ENCODE assay signal across 28 cellular contexts in the genomic region with DNA sequence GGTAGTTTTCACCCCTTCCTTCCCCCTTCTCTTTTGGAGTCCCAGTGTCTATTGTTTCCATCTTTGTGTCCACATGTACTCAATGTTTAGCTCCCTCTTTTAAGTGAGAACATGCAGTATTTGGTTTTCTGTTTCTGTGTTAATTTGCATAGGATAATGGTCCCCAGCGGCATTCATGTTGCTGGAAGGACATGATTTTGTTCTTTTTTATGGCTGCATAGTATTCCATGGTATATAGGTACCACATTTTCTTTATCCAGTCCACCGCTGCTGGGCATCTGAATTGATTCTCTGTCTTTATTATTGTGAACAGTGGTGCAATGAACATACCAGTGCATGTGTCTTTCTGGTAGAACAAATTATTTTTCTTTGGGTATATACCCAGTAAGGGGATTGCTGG.
"Had no signal": no experiment of that assay in that cellular context is flagged by ENCODE, and none has a peak within 500 bp of the region (broad histone marks: within the 10 kb centered on the region; RNA-seq: fewer than 3 reads in every experiment).

No MANE protein-coding gene starts in this region.

- H3K4me3 ChIP-seq: colonic mucosa, coronary artery, dorsolateral prefrontal cortex, esophagus muscularis mucosa, esophagus squamous epithelium, gastrocnemius medialis, gastroesophageal sphincter, heart left ventricle, heart right ventricle, hepatocyte had no signal

- H2AFZ ChIP-seq: hepatocyte had no signal

- H3K4me2 ChIP-seq: hepatocyte had no signal

- H3K4me1 ChIP-seq: colonic mucosa, esophagus muscularis mucosa, foreskin keratinocyte, gastrocnemius medialis, gastroesophageal sphincter, heart left ventricle, heart right ventricle had no signal

- H3K27ac ChIP-seq: colonic mucosa, coronary artery, dorsolateral prefrontal cortex, epithelial cell of prostate, esophagus muscularis mucosa, esophagus squamous epithelium, foreskin keratinocyte, gastrocnemius medialis, gastroesophageal sphincter, heart left ventricle, heart right ventricle, hepatocyte had no signal

- FAIRE-seq: colon, endometrium, endothelial cell of umbilical vein, frontal cortex had no signal

- H3K27me3 ChIP-seq: colonic mucosa, dorsolateral prefrontal cortex, esophagus squamous epithelium, foreskin keratinocyte, gastrocnemius medialis, heart left ventricle, hepatocyte had no signal

- ATAC-seq: effector memory CD8-positive, alpha-beta T cell; esophagus mucosa; foreskin keratinocyte; gastrocnemius medialis; gastroesophageal sphincter; heart left ventricle; heart right ventricle had no signal

- H3K36me3 ChIP-seq: colonic mucosa, esophagus muscularis mucosa, esophagus squamous epithelium, gastrocnemius medialis, gastroesophageal sphincter, heart left ventricle, heart right ventricle had no signal

- H3K9me3 ChIP-seq: colonic mucosa, esophagus muscularis mucosa, esophagus squamous epithelium, gastrocnemius medialis, gastroesophageal sphincter had no signal

- H3K79me2 ChIP-seq: hepatocyte had no signal

- DNase-seq: colonic mucosa; cortex of kidney; dorsolateral prefrontal cortex; effector CD4-positive, alpha-beta T cell; effector CD8-positive, alpha-beta T cell; effector memory CD4-positive, alpha-beta T cell; effector memory CD8-positive, alpha-beta T cell; endodermal cell; erythroblast; esophagus squamous epithelium; foreskin fibroblast; foreskin keratinocyte; foreskin melanocyte; gastrocnemius medialis; glutamatergic neuron; head of caudate nucleus; heart left ventricle; heart right ventricle had no signal
